ENCODE assay signal across 7 cellular contexts in the genomic region with DNA sequence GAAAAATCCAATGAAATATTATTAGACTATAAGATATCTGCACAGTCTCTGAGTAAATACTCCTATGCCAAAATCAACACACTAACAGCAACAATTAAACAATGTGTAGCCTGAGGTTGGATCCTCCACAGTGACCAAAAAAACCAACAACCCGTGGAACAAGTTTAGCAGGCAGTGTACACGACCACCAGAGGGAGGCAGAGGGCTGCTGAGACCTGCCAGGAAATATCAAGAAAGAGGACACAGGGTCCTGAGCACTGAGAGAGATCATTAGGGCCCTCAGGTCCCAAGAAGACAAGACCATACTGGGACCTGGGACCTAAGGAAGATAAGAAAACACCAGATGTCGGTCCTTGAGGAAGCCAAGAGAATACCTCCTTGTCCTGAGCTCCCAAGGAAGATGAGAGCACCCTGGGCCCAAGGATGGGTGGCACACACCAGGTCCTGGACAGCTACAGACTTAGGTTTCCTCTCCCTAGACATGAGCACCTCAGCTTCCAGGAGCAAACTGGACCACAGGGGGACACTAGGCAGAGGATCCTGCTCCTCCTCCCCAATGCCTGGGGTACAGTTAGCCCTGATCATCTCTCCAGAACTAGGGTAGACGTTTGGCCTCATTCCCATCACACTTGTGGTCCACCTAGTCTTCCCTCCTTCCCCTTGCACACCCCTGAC. TPM values are rescaled to one million over a fixed set of nuclear protein-coding genes. Genes with fewer than 3 reads are reported as not detected.
DNase-seq lines count a peak whose midpoint lies in the region; ATAC-seq and TF ChIP-seq lines count a peak whose summit lies in the region.

No MANE protein-coding gene starts in this region.

- CTCF ChIA-PET in activated CD4-positive, alpha-beta T cell treated with anti-CD3 and anti-CD28 coated beads, Interleukin-2, amount 10 ng/mL, durations not matched to agents 7 days and 5 days (lab: Charles Lee): interaction anchor here (1.0 to 1.7 kb wide), 3 partner anchors 9 to 338 kb away, joined by 3 to 4 read pairs (median 3); a partner anchor contains a TSS

- 74% methylated on average over 4 of the region's 4 CpGs for WGBS in ectodermal cell, 2 experiments

- H3K4me3 ChIP-seq in ectodermal cell (ENCODE audit: insufficient read depth, low read depth, low read length): peak overlapping the region; percentile 72
- H3K4me3 ChIP-seq in muscle layer of colon (ENCODE audit: low read depth in 1 of 2, low read length in 2 of 2): peak overlapping the region; percentile 48 to 86

- H3K4me3 Mint-ChIP-seq in activated CD4-positive, alpha-beta T cell treated with anti-CD3 and anti-CD28 coated beads, Interleukin-2, amount 10 ng/mL, durations not matched to agents 7 days and 5 days: peak overlapping the region; percentile 88

- H3K4me1 ChIP-seq in ectodermal cell (ENCODE audit: control insufficient read depth, insufficient read depth, low read length) (no peaks in the 10 kb centered on the region), muscle layer of colon (ENCODE audit: insufficient read depth, low read length) (no peaks in the 10 kb centered on the region)

- H3K27me3 ChIP-seq in ectodermal cell (ENCODE audit: control insufficient read depth, insufficient read depth, low read length, poor library complexity, severe bottlenecking) (no peaks in the 10 kb centered on the region), muscle layer of colon (ENCODE audit: control insufficient read depth in 1 of 2, insufficient read depth in 2 of 2, low read length in 2 of 2) (no peaks in the 10 kb centered on the region)

- peaks cover 68% of the 10 kb centered on the region for H3K36me3 Mint-ChIP-seq in activated CD4-positive, alpha-beta T cell treated with anti-CD3 and anti-CD28 coated beads, Interleukin-2, amount 10 ng/mL, durations not matched to agents 7 days and 5 days (ENCODE audit: low read depth)

- peak overlapping the region; percentile 100 for H3K27ac Mint-ChIP-seq in activated CD4-positive, alpha-beta T cell treated with anti-CD3 and anti-CD28 coated beads, Interleukin-2, amount 10 ng/mL, durations not matched to agents 7 days and 5 days

- H3K4me1 Mint-ChIP-seq in activated CD4-positive, alpha-beta T cell treated with anti-CD3 and anti-CD28 coated beads, Interleukin-2, amount 10 ng/mL, durations not matched to agents 7 days and 5 days: peaks cover 21% of the 10 kb centered on the region

- TF ChIP-seq CTCF in GM12874 (IDR thresholded peaks at IDR 0.05; ENCODE audit: insufficient read depth, low read depth, low read length): peak; percentile 56

- peaks cover 21% of the 10 kb centered on the region for H3K36me3 ChIP-seq in ectodermal cell (ENCODE audit: control insufficient read depth, insufficient read depth, low read length)
- peaks cover 17% of the 10 kb centered on the region for H3K36me3 ChIP-seq in muscle layer of colon (ENCODE audit: insufficient read depth, low read length)

- DNase-seq in NCI-H128 (lab: John Stamatoyannopoulos, UW; ENCODE audit: unreplicated experiment): peak; percentile 13
- peak; percentile 68 for DNase-seq in activated CD4-positive, alpha-beta T cell treated with anti-CD3 and anti-CD28 coated beads, Interleukin-2, amount 10 ng/mL, durations not matched to agents 7 days and 5 days
- DNase-seq in stimulated activated naive CD4-positive, alpha-beta T cell (lab: John Stamatoyannopoulos, UW): peak in 5 of 6 experiments; percentile 15 to 48 (median 31)

- H3K9me3 ChIP-seq in ectodermal cell (ENCODE audit: control insufficient read depth, low read length) (peaks cover 6% of the 10 kb centered on the region), muscle layer of colon (ENCODE audit: low read length) (peaks cover 68% of the 10 kb centered on the region)

- H3K9ac ChIP-seq in muscle layer of colon (ENCODE audit: low read length): no peak overlapping the region

- no peaks in the 10 kb centered on the region for H3K27me3 Mint-ChIP-seq in activated CD4-positive, alpha-beta T cell treated with anti-CD3 and anti-CD28 coated beads, Interleukin-2, amount 10 ng/mL, durations not matched to agents 7 days and 5 days

- H3K9me3 Mint-ChIP-seq in activated CD4-positive, alpha-beta T cell treated with anti-CD3 and anti-CD28 coated beads, Interleukin-2, amount 10 ng/mL, durations not matched to agents 7 days and 5 days: peaks cover 42% of the 10 kb centered on the region

- no peak for ATAC-seq in HG03108 (IDR thresholded peaks at IDR 0.05; ENCODE audit: unreplicated experiment)

- POLR2A ChIA-PET in activated CD4-positive, alpha-beta T cell treated with anti-CD3 and anti-CD28 coated beads, Interleukin-2, amount 10 ng/mL, durations not matched to agents 7 days and 5 days (lab: Charles Lee): no interaction called here

- H3K27ac ChIP-seq in ectodermal cell (ENCODE audit: insufficient read depth, low read depth, low read length, poor library complexity, severe bottlenecking) (no peak overlapping the region), muscle layer of colon (ENCODE audit: low read depth, low read length) (peak overlapping the region; percentile 28)

RNA-seq across cellular contexts. Expression of a gene that starts 0.8 kb away (rescaled TPM):
- total RNA-seq in activated CD4-positive, alpha-beta T cell treated with anti-CD3 and anti-CD28 coated beads, Interleukin-2, amount 10 ng/mL, durations not matched to agents 7 days and 5 days: 10 to 100 TPM; 22.4 to 23.7 TPM
- 33.5 TPM for polyA plus RNA-seq in ectodermal cell (2013, experiment 1 of 4)
- polyA plus RNA-seq in ectodermal cell (2013, experiment 2 of 4): 30.1 TPM
- polyA plus RNA-seq in ectodermal cell (2013, experiment 3 of 4): 23.7 TPM
- 26.4 TPM for polyA plus RNA-seq in ectodermal cell (2013, experiment 4 of 4)

RNA-seq across cellular contexts. Expression of a gene that starts 31.4 kb away (rescaled TPM):
- total RNA-seq in activated CD4-positive, alpha-beta T cell treated with anti-CD3 and anti-CD28 coated beads, Interleukin-2, amount 10 ng/mL, durations not matched to agents 7 days and 5 days: 1 to 10 TPM; 5.2 to 5.5 TPM
- polyA plus RNA-seq in ectodermal cell (2013, experiment 1 of 4): 19.2 TPM
- 23.8 TPM for polyA plus RNA-seq in ectodermal cell (2013, experiment 2 of 4)
- 14.7 TPM for polyA plus RNA-seq in ectodermal cell (2013, experiment 3 of 4)
- polyA plus RNA-seq in ectodermal cell (2013, experiment 4 of 4): 16.1 TPM

RNA-seq across cellular contexts. Expression of a gene that starts 46.7 kb away (rescaled TPM):
- total RNA-seq in activated CD4-positive, alpha-beta T cell treated with anti-CD3 and anti-CD28 coated beads, Interleukin-2, amount 10 ng/mL, durations not matched to agents 7 days and 5 days: 10 to 100 TPM; 33.5 to 34.6 TPM
- 57.1 TPM for polyA plus RNA-seq in ectodermal cell (2013, experiment 1 of 4)
- polyA plus RNA-seq in ectodermal cell (2013, experiment 2 of 4): 66.7 TPM
- polyA plus RNA-seq in ectodermal cell (2013, experiment 3 of 4): 47.3 TPM
- 49.2 TPM for polyA plus RNA-seq in ectodermal cell (2013, experiment 4 of 4)

Comparison
In these comparisons a context has a peak if more than half of its experiments do, and no peak if none do; other contexts are left out.
1. DNase-seq: peak in every context shown above with its lines; median percentile 68 in activated CD4-positive, alpha-beta T cell treated with anti-CD3 and anti-CD28 coated beads, Interleukin-2, amount 10 ng/mL, durations not matched to agents 7 days and 5 days; 31 in stimulated activated naive CD4-positive, alpha-beta T cell; 13 in NCI-H128.